In genomic region chr20:57288676-57289075, GRCh38 we compare ENCODE assay signal across 18 cellular contexts. TPM values are rescaled to one million over a fixed set of nuclear protein-coding genes. Genes with fewer than 3 reads are reported as not detected.
"Had no signal": no experiment of that assay in that cellular context is flagged by ENCODE, and none has a peak within 500 bp of the region (broad histone marks: within the 10 kb centered on the region; RNA-seq: fewer than 3 reads in every experiment).

No MANE protein-coding gene starts in this region.

- H3K27ac Mint-ChIP-seq: activated CD4-positive, alpha-beta memory T cell treated with anti-CD3 and anti-CD28 coated beads, Interleukin-2, amount 10 ng/mL, durations not matched to agents 7 days and 5 days; activated T-cell treated with anti-CD3 and anti-CD28 coated beads, Interleukin-2, amount 50 U/mL, for 72 hours; naive B cell; stimulated activated naive B cell treated with anti-CD40 and anti-IgM and Interleukin-4, amounts not matched to agents 10 μg/mL and 1 μg/mL and 100 μg/mL, for 72 hours had no signal

- H3K4me3 Mint-ChIP-seq: activated CD4-positive, alpha-beta memory T cell treated with anti-CD3 and anti-CD28 coated beads, Interleukin-2, amount 10 ng/mL, durations not matched to agents 7 days and 5 days; activated T-cell treated with anti-CD3 and anti-CD28 coated beads, Interleukin-2, amount 50 U/mL, for 72 hours; naive B cell; stimulated activated naive B cell treated with anti-CD40 and anti-IgM and Interleukin-4, amounts not matched to agents 10 μg/mL and 1 μg/mL and 100 μg/mL, for 72 hours had no signal

- H3K27ac ChIP-seq: left ventricle myocardium inferior, prostate gland, sigmoid colon, upper lobe of left lung, VCaP had no signal

- ATAC-seq: activated T-cell treated with anti-CD3 and anti-CD28 coated beads, Interleukin-2, amount 50 U/mL, for 72 hours; esophagus mucosa; stimulated activated naive B cell treated with anti-CD40 and anti-IgM and Interleukin-4, amounts not matched to agents 10 μg/mL and 1 μg/mL and 100 μg/mL, for 72 hours had no signal

- H3K27me3 ChIP-seq: upper lobe of left lung had no signal

- H3K4me1 Mint-ChIP-seq: activated CD4-positive, alpha-beta memory T cell treated with anti-CD3 and anti-CD28 coated beads, Interleukin-2, amount 10 ng/mL, durations not matched to agents 7 days and 5 days; naive B cell; stimulated activated naive B cell treated with anti-CD40 and anti-IgM and Interleukin-4, amounts not matched to agents 10 μg/mL and 1 μg/mL and 100 μg/mL, for 72 hours had no signal

- H3K9me3 ChIP-seq: left ventricle myocardium inferior, prostate gland, sigmoid colon, upper lobe of left lung had no signal

- H3K36me3 Mint-ChIP-seq: naive B cell; stimulated activated naive B cell treated with anti-CD40 and anti-IgM and Interleukin-4, amounts not matched to agents 10 μg/mL and 1 μg/mL and 100 μg/mL, for 72 hours had no signal

- H3K9me3 Mint-ChIP-seq: activated CD4-positive, alpha-beta memory T cell treated with anti-CD3 and anti-CD28 coated beads, Interleukin-2, amount 10 ng/mL, durations not matched to agents 7 days and 5 days; activated T-cell treated with anti-CD3 and anti-CD28 coated beads, Interleukin-2, amount 50 U/mL, for 72 hours; stimulated activated naive B cell treated with anti-CD40 and anti-IgM and Interleukin-4, amounts not matched to agents 10 μg/mL and 1 μg/mL and 100 μg/mL, for 72 hours had no signal

- H3K4me3 ChIP-seq: left ventricle myocardium inferior, prostate gland, sigmoid colon, upper lobe of left lung had no signal

- DNase-seq: activated CD4-positive, alpha-beta memory T cell treated with anti-CD3 and anti-CD28 coated beads, Interleukin-2, amount 10 ng/mL, durations not matched to agents 7 days and 5 days; activated T-cell treated with anti-CD3 and anti-CD28 coated beads, Interleukin-2, amount 50 U/mL, for 72 hours; aorta; dorsolateral prefrontal cortex; left ventricle myocardium inferior; naive B cell; sigmoid colon; stimulated activated CD4-positive, alpha-beta T cell treated with anti-CD3 and anti-CD28 coated beads, Interleukin-2, amount 100 ng/mL, for 24 hours; stimulated activated naive B cell treated with anti-CD40 and anti-IgM and Interleukin-4, amounts not matched to agents 10 μg/mL and 1 μg/mL and 100 μg/mL, for 72 hours; T1000; upper lobe of left lung had no signal

- H3K36me3 ChIP-seq: left ventricle myocardium inferior, prostate gland, sigmoid colon, upper lobe of left lung had no signal

RNA-seq across cellular contexts. Expression of gene BMP7, which starts 22.2 kb away (rescaled TPM):
- total RNA-seq: activated CD4-positive, alpha-beta memory T cell treated with anti-CD3 and anti-CD28 coated beads, Interleukin-2, amount 10 ng/mL, durations not matched to agents 7 days and 5 days; bronchial epithelial cell; fibroblast of villous mesenchyme had no signal

RNA-seq across cellular contexts. Expression of gene SPO11, which starts 40.9 kb away (rescaled TPM):
- total RNA-seq: activated CD4-positive, alpha-beta memory T cell treated with anti-CD3 and anti-CD28 coated beads, Interleukin-2, amount 10 ng/mL, durations not matched to agents 7 days and 5 days; activated T-cell treated with anti-CD3 and anti-CD28 coated beads, Interleukin-2, amount 50 U/mL, for 72 hours; aorta; bronchial epithelial cell; dorsolateral prefrontal cortex; esophagus mucosa; fibroblast of villous mesenchyme; left ventricle myocardium inferior; mesenteric fat pad; sigmoid colon; subcutaneous adipose tissue; upper lobe of left lung had no signal
